ENCODE assay signal across 10 cellular contexts in the genomic region with DNA sequence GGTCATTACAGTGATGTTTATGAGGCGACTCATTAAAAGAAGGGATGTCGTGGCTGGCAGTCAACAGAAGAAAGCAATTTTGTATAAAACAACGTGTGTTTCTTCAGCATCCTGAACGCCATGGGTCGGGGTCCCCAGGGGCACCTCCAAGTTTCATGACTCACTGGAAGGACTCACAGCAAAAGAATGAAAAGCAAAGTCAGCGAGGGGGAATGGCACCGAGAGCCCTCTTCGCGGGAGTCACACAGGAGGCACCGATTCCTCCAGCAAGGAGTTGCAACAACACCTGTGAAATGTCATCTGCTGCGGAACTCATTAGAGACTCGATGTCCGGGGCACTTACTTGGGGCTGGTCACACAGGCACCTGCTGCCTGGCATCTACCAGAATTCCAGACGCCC.
"Had no signal": no experiment of that assay in that cellular context is flagged by ENCODE, and none has a peak within 500 bp of the region (broad histone marks: within the 10 kb centered on the region; RNA-seq: fewer than 3 reads in every experiment).

No MANE protein-coding gene starts in this region.

- H3K27ac Mint-ChIP-seq: HFFc6 had no signal

- ATAC-seq: HCT116, K562 had no signal

- FAIRE-seq: K562 had no signal

- DNase-seq: GM23248, GOT3, H7, HFFc6, IMR-90, KG1 had no signal

- H3K9me3 ChIP-seq: HAP-1 had no signal

- H3K9ac ChIP-seq: GM23248 had no signal

- H3K4me3 ChIP-seq: GM23248, HAP-1, K562 had no signal

- H2AFZ ChIP-seq: GM23248 had no signal

- H3K4me1 ChIP-seq: HAP-1 had no signal

- H3K27ac ChIP-seq: GM23248, HL-60 had no signal

- H3K4me3 Mint-ChIP-seq: HFFc6 had no signal

- H3K36me3 ChIP-seq: HAP-1 had no signal
